ENCODE assay signal across 19 cellular contexts in the genomic region with DNA sequence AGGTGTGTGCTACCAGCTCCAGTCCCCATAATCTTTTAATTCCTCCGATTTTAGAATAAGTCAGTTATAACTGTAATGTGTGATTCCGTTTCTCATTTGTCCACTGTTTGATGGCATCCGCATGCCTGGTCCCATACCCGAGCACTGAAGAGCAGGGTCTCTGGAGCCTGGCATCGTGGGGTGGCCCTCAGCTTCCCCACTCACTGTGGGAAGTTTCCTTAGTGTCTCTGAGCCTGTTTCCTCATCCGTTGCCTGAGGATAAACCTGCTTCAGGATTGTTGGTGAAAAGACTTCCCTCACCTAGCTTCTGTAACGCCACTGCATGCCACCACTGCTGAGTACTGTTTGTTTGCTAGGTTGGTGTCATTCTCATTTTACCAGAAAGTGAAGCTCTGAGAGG. TPM values are rescaled to one million over a fixed set of nuclear protein-coding genes. Genes with fewer than 3 reads are reported as not detected.
"Had no signal": no experiment of that assay in that cellular context is flagged by ENCODE, and none has a peak within 500 bp of the region (broad histone marks: within the 10 kb centered on the region; RNA-seq: fewer than 3 reads in every experiment).

No MANE protein-coding gene starts in this region.

- H3K27ac Mint-ChIP-seq: activated CD4-positive, alpha-beta T cell treated with anti-CD3 and anti-CD28 coated beads, Interleukin-2, amount 10 ng/mL, durations not matched to agents 24 days and 14 days; activated T-helper 17 cell treated with anti-CD3 and anti-CD28 coated beads, Interleukin-2, amount 50 U/mL, for 72 hours; stimulated activated memory B cell treated with anti-CD40 and anti-IgM and Interleukin-4, amounts not matched to agents 10 μg/mL and 1 μg/mL and 100 μg/mL, for 72 hours; T-helper 17 cell had no signal

- H3K27ac ChIP-seq: skin epidermis, thyroid gland, upper lobe of right lung had no signal

- H3K9me3 ChIP-seq: right lobe of liver, thyroid gland, upper lobe of right lung had no signal

- ATAC-seq: activated naive CD4-positive, alpha-beta T cell treated with anti-CD3 and anti-CD28 coated beads, Interleukin-2, amount 50 U/mL, for 72 hours; activated T-helper 17 cell treated with anti-CD3 and anti-CD28 coated beads, Interleukin-2, amount 50 U/mL, for 72 hours; left cardiac atrium; stimulated activated memory B cell treated with anti-CD40 and anti-IgM and Interleukin-4, amounts not matched to agents 10 μg/mL and 1 μg/mL and 100 μg/mL, for 72 hours; T-helper 17 cell; upper lobe of right lung had no signal

- H3K4me3 Mint-ChIP-seq: activated CD4-positive, alpha-beta T cell treated with anti-CD3 and anti-CD28 coated beads, Interleukin-2, amount 10 ng/mL, durations not matched to agents 24 days and 14 days; activated T-helper 17 cell treated with anti-CD3 and anti-CD28 coated beads, Interleukin-2, amount 50 U/mL, for 72 hours; central memory CD8-positive, alpha-beta T cell; stimulated activated memory B cell treated with anti-CD40 and anti-IgM and Interleukin-4, amounts not matched to agents 10 μg/mL and 1 μg/mL and 100 μg/mL, for 72 hours; T-helper 17 cell had no signal

- H3K27me3 ChIP-seq: right lobe of liver, thyroid gland, upper lobe of right lung had no signal

- DNase-seq: activated CD4-positive, alpha-beta T cell treated with anti-CD3 and anti-CD28 coated beads, Interleukin-2, amount 10 ng/mL, durations not matched to agents 24 days and 14 days; activated CD4-positive, CD25-positive, alpha-beta regulatory T cell; effector memory CD4-positive, alpha-beta T cell; mesenchymal stem cell; posterior cingulate gyrus; stimulated activated CD4-positive, alpha-beta T cell treated with anti-CD3 and anti-CD28 coated beads, Interleukin-2, amount 100 ng/mL, for 24 hours; SW 1271; T-helper 17 cell; upper lobe of right lung had no signal

- H3K9me3 Mint-ChIP-seq: activated CD4-positive, alpha-beta T cell treated with anti-CD3 and anti-CD28 coated beads, Interleukin-2, amount 10 ng/mL, durations not matched to agents 24 days and 14 days; activated naive CD4-positive, alpha-beta T cell treated with anti-CD3 and anti-CD28 coated beads, Interleukin-2, amount 50 U/mL, for 72 hours; activated T-helper 17 cell treated with anti-CD3 and anti-CD28 coated beads, Interleukin-2, amount 50 U/mL, for 72 hours; central memory CD8-positive, alpha-beta T cell; stimulated activated memory B cell treated with anti-CD40 and anti-IgM and Interleukin-4, amounts not matched to agents 10 μg/mL and 1 μg/mL and 100 μg/mL, for 72 hours had no signal

- H3K27me3 Mint-ChIP-seq: activated CD4-positive, alpha-beta T cell treated with anti-CD3 and anti-CD28 coated beads, Interleukin-2, amount 10 ng/mL, durations not matched to agents 24 days and 14 days; activated T-helper 17 cell treated with anti-CD3 and anti-CD28 coated beads, Interleukin-2, amount 50 U/mL, for 72 hours; central memory CD8-positive, alpha-beta T cell; stimulated activated memory B cell treated with anti-CD40 and anti-IgM and Interleukin-4, amounts not matched to agents 10 μg/mL and 1 μg/mL and 100 μg/mL, for 72 hours; T-helper 17 cell had no signal

- H3K4me3 ChIP-seq: right lobe of liver, skin epidermis, thyroid gland, upper lobe of right lung had no signal

RNA-seq across cellular contexts. Expression of gene TNFRSF9, which starts 40.3 kb away (rescaled TPM):
- total RNA-seq: frontal cortex had no signal
- polyA plus RNA-seq: neural cell had no signal
